In genomic region chrX:721354-721753, GRCh38 we compare ENCODE assay signal across 29 cellular contexts.
"Had no signal": no experiment of that assay in that cellular context is flagged by ENCODE, and none has a peak within 500 bp of the region (broad histone marks: within the 10 kb centered on the region; RNA-seq: fewer than 3 reads in every experiment).

No MANE protein-coding gene starts in this region.

- H3K4me1 ChIP-seq: esophagus squamous epithelium, gastroesophageal sphincter had no signal

- H3K27ac ChIP-seq: brain microvascular endothelial cell, coronary artery, dorsolateral prefrontal cortex, epithelial cell of prostate, esophagus squamous epithelium, gastroesophageal sphincter had no signal

- H3K4me1 Mint-ChIP-seq: activated CD8-positive, alpha-beta memory T cell treated with anti-CD3 and anti-CD28 coated beads, Interleukin-2, amount 10 ng/mL, durations not matched to agents 7 days and 5 days; central memory CD8-positive, alpha-beta T cell had no signal

- H3K27ac Mint-ChIP-seq: activated CD8-positive, alpha-beta memory T cell treated with anti-CD3 and anti-CD28 coated beads, Interleukin-2, amount 10 ng/mL, durations not matched to agents 7 days and 5 days; activated CD8-positive, alpha-beta T cell treated with anti-CD3 and anti-CD28 coated beads, Interleukin-2, amount 10 ng/mL, durations not matched to agents 7 days and 5 days; activated naive CD8-positive, alpha-beta T cell; activated T-helper 1 cell treated with anti-CD3 and anti-CD28 coated beads, Interleukin-12 subunit alpha, Interleukin-12 subunit beta, Interleukin-2, Interleukin-4 antibody, amounts not matched to agents 30 ng/mL and 10 ng/mL and 1 ng/mL, durations not matched to agents 14 hours and 24 hours and 36 hours; activated T-helper 2 cell treated with anti-CD3 and anti-CD28 coated beads, Interferon-gamma antibody, Interleukin-2, Interleukin-4, amounts not matched to agents 10 μg/mL and 5 μg/mL and 100 μg/mL, durations not matched to agents 14 hours and 24 hours and 36 hours; dendritic cell treated with granulocyte-macrophage colony-stimulating factor and Interleukin-4, amounts not matched to agents 40 ng/mL and 50 ng/mL, for 4 days; effector memory CD8-positive, alpha-beta T cell had no signal

- H3K36me3 ChIP-seq: brain microvascular endothelial cell, esophagus squamous epithelium, gastroesophageal sphincter had no signal

- ATAC-seq: activated CD8-positive, alpha-beta memory T cell treated with anti-CD3 and anti-CD28 coated beads, Interleukin-2, amount 10 ng/mL, durations not matched to agents 7 days and 5 days; activated CD8-positive, alpha-beta T cell treated with anti-CD3 and anti-CD28 coated beads, Interleukin-2, amount 10 ng/mL, durations not matched to agents 7 days and 5 days; effector memory CD8-positive, alpha-beta T cell; gastroesophageal sphincter had no signal

- H3K27me3 ChIP-seq: brain microvascular endothelial cell, esophagus squamous epithelium, gastroesophageal sphincter had no signal

- DNase-seq: activated CD4-positive, alpha-beta T cell treated with anti-CD3 and anti-CD28 coated beads for 48 hours; activated CD4-positive, alpha-beta T cell treated with anti-CD3 and anti-CD28 coated beads, Interleukin-2, amount 50 U/mL, for 1 hour; activated CD4-positive, alpha-beta T cell treated with anti-CD3 and anti-CD28 coated beads, Interleukin-2, amount 50 U/mL, for 48 hours; activated CD4-positive, CD25-positive, alpha-beta regulatory T cell; activated CD4-positive, CD25-positive, alpha-beta regulatory T cell treated with anti-CD3 and anti-CD28 coated beads, Interleukin-2, amount 50 U/mL, for 72 hours; activated CD8-positive, alpha-beta memory T cell treated with anti-CD3 and anti-CD28 coated beads, Interleukin-2, amount 10 ng/mL, durations not matched to agents 7 days and 5 days; activated CD8-positive, alpha-beta memory T cell treated with anti-CD3 and anti-CD28 coated beads, Interleukin-2, amount 50 U/mL, for 4 hours; activated CD8-positive, alpha-beta T cell treated with anti-CD3 and anti-CD28 coated beads, Interleukin-2, amount 10 ng/mL, durations not matched to agents 7 days and 5 days; activated effector memory CD4-positive, alpha-beta T cell treated with anti-CD3 and anti-CD28 coated beads, Interleukin-2, amount 50 U/mL, for 16 hours; activated naive CD4-positive, alpha-beta T cell treated with anti-CD3 and anti-CD28 coated beads, Interleukin-2, amount 50 U/mL, for 16 hours; activated T-cell treated with anti-CD3 and anti-CD28 coated beads, Interleukin-2, amount 50 U/mL, for 1 hour; activated T-cell treated with anti-CD3 and anti-CD28 coated beads, Interleukin-2, amount 50 U/mL, for 48 hours; amniotic stem cell; anterior cingulate cortex; brain microvascular endothelial cell; dorsolateral prefrontal cortex; effector CD4-positive, alpha-beta T cell; effector memory CD8-positive, alpha-beta T cell; esophagus squamous epithelium; foreskin melanocyte; T-helper 2 cell had no signal

- H3K4me3 Mint-ChIP-seq: activated CD8-positive, alpha-beta memory T cell treated with anti-CD3 and anti-CD28 coated beads, Interleukin-2, amount 10 ng/mL, durations not matched to agents 7 days and 5 days; activated CD8-positive, alpha-beta T cell treated with anti-CD3 and anti-CD28 coated beads, Interleukin-2, amount 10 ng/mL, durations not matched to agents 7 days and 5 days; activated naive CD8-positive, alpha-beta T cell; activated T-helper 1 cell treated with anti-CD3 and anti-CD28 coated beads, Interleukin-12 subunit alpha, Interleukin-12 subunit beta, Interleukin-2, Interleukin-4 antibody, amounts not matched to agents 30 ng/mL and 10 ng/mL and 1 ng/mL, durations not matched to agents 14 hours and 24 hours and 36 hours; central memory CD8-positive, alpha-beta T cell; dendritic cell treated with granulocyte-macrophage colony-stimulating factor and Interleukin-4, amounts not matched to agents 40 ng/mL and 50 ng/mL, for 4 days; effector memory CD8-positive, alpha-beta T cell had no signal

- H3K4me3 ChIP-seq: coronary artery, dorsolateral prefrontal cortex, esophagus squamous epithelium, gastroesophageal sphincter had no signal

- H3K27me3 Mint-ChIP-seq: activated CD8-positive, alpha-beta memory T cell treated with anti-CD3 and anti-CD28 coated beads, Interleukin-2, amount 10 ng/mL, durations not matched to agents 7 days and 5 days; central memory CD8-positive, alpha-beta T cell; dendritic cell treated with granulocyte-macrophage colony-stimulating factor and Interleukin-4, amounts not matched to agents 40 ng/mL and 50 ng/mL, for 4 days; effector memory CD8-positive, alpha-beta T cell had no signal
